ENCODE assay signal across 1 cellular context in the genomic region with DNA sequence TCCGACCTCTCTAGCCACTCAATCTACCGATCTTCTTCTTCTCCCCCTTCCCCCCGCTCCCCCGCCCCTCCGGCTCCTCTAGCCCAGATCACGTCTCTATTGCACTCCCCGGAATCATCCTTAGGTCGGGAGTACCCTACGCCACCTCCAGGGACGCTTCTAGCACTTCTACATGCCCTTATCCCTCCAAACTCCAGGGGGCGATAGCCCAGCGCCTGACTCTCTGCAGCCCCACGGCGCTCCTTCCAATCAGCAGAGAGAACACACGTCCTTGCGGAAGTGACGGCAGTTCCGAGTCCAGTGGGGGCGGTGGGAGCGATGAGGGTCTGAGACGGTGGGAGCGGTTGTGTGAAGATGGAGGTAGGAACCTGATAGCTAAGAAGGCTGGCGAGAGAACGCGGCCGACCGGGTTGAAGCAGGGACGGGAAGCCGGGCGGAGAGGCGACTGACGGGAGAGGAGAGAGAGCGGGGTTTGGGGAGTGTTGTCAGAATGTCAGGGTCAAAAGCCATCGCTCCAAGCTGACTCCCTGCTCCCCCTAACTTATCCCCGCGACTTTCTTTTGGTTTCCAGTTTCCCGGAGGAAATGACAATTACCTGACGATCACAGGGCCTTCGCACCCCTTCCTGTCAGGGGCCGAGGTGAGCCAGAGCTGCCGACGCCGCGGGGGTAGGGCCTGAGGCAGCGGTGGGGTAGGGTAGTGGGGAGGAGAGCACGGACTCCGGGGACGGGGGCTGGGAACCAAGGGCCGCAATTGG.
TF ChIP-seq lines count a peak whose summit lies in the region.

Gene RAB2B (minus strand): TSS at position 35 of the 757 bp plus-strand sequence. CDS start 87 bp downstream, outside the sequence.
Gene TOX4 (plus strand): TSS at position 271 of the 757 bp plus-strand sequence. CDS start 84 bp downstream, at position 355.

TF ChIP-seq in HEK293, 187 proteins besides CTCF, POLR2A, EP300 and RAD21 (continued from another document and continues in another):
- TF ChIP-seq, protein P1, sequence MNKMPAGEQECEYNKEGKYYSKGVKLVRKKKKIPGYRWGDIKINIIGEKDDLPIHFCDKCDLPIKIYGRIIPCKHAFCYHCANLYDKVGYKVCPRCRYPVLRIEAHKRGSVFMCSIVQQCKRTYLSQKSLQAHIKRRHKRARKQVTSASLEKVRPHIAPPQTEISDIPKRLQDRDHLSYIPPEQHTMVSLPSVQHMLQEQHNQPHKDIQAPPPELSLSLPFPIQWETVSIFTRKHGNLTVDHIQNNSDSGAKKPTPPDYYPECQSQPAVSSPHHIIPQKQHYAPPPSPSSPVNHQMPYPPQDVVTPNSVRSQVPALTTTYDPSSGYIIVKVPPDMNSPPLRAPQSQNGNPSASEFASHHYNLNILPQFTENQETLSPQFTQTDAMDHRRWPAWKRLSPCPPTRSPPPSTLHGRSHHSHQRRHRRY (tag by site-specific recombination; IDR thresholded peaks at IDR 0.05): no peak
- no peak for TF ChIP-seq ZNF521 (tag by site-specific recombination; IDR thresholded peaks at IDR 0.05)
- TF ChIP-seq ZFP3 (tag by site-specific recombination; IDR thresholded peaks at IDR 0.05; ENCODE audit: low read depth): no peak
- TF ChIP-seq, protein P2, sequence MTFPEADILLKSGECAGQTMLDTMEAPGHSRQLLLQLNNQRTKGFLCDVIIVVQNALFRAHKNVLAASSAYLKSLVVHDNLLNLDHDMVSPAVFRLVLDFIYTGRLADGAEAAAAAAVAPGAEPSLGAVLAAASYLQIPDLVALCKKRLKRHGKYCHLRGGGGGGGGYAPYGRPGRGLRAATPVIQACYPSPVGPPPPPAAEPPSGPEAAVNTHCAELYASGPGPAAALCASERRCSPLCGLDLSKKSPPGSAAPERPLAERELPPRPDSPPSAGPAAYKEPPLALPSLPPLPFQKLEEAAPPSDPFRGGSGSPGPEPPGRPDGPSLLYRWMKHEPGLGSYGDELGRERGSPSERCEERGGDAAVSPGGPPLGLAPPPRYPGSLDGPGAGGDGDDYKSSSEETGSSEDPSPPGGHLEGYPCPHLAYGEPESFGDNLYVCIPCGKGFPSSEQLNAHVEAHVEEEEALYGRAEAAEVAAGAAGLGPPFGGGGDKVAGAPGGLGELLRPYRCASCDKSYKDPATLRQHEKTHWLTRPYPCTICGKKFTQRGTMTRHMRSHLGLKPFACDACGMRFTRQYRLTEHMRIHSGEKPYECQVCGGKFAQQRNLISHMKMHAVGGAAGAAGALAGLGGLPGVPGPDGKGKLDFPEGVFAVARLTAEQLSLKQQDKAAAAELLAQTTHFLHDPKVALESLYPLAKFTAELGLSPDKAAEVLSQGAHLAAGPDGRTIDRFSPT (tag by site-specific recombination; IDR thresholded peaks at IDR 0.05): no peak
- TF ChIP-seq ZNF747 (tag by site-specific recombination; IDR thresholded peaks at IDR 0.05): no peak
- TF ChIP-seq ZNF768 (tag by site-specific recombination; IDR thresholded peaks at IDR 0.05): no peak
- TF ChIP-seq ZNF544 (tag by site-specific recombination; IDR thresholded peaks at IDR 0.05): no peak
- TF ChIP-seq ZNF138 (tag by site-specific recombination; IDR thresholded peaks at IDR 0.05; ENCODE audit: borderline replicate concordance): no peak
- no peak for TF ChIP-seq ZNF133 (tag by site-specific recombination; IDR thresholded peaks at IDR 0.05)
- TF ChIP-seq ZBTB8A (tag by site-specific recombination; IDR thresholded peaks at IDR 0.05): peak; percentile 43
- no peak for TF ChIP-seq ZNF169 (tag by site-specific recombination; IDR thresholded peaks at IDR 0.05)
- no peak for TF ChIP-seq FEZF1 (tag by site-specific recombination; IDR thresholded peaks at IDR 0.05)
- TF ChIP-seq ZBTB48 (tag by site-specific recombination; IDR thresholded peaks at IDR 0.05): peak; percentile 25; the same call in 1 of the 2 replicates
- TF ChIP-seq ZNF155 (tag by site-specific recombination; IDR thresholded peaks at IDR 0.05): no peak
- TF ChIP-seq, protein P3, sequence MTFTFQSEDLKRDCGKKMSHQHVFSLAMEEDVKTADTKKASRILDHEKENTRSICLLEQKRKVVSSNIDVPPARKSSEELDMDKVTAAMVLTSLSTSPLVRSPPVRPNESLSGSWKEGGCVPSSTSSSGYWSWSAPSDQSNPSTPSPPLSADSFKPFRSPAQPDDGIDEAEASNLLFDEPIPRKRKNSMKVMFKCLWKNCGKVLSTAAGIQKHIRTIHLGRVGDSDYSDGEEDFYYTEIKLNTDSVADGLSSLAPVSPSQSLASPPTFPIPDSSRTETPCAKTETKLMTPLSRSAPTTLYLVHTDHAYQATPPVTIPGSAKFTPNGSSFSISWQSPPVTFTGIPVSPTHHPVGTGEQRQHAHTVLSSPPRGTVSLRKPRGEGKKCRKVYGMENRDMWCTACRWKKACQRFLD (tag by site-specific recombination; IDR thresholded peaks at IDR 0.05): no peak
- TF ChIP-seq ZNF837 (tag by site-specific recombination; IDR thresholded peaks at IDR 0.05): no peak
- no peak for TF ChIP-seq ZNF23 (tag by site-specific recombination; IDR thresholded peaks at IDR 0.05; ENCODE audit: borderline replicate concordance)
- TF ChIP-seq ZNF121 (tag by site-specific recombination; IDR thresholded peaks at IDR 0.05): no peak
- no peak for TF ChIP-seq ZNF433 (tag by site-specific recombination; IDR thresholded peaks at IDR 0.05; ENCODE audit: low read depth)
- no peak for TF ChIP-seq ZNF501 (tag by site-specific recombination; IDR thresholded peaks at IDR 0.05)
- TF ChIP-seq, protein P4, sequence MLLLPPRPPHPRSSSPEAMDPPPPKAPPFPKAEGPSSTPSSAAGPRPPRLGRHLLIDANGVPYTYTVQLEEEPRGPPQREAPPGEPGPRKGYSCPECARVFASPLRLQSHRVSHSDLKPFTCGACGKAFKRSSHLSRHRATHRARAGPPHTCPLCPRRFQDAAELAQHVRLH (tag by site-specific recombination; IDR thresholded peaks at IDR 0.05): peak; percentile 77; the same call in 1 of the 2 replicates
- no peak for TF ChIP-seq ELK4 (IDR thresholded peaks at IDR 0.05; ENCODE audit: borderline replicate concordance, low read depth, low read length)
- no peak for TF ChIP-seq ZNF292 (tag by site-specific recombination; IDR thresholded peaks at IDR 0.05; ENCODE audit: borderline replicate concordance, low read depth)
- no peak for TF ChIP-seq SCRT1 (tag by site-specific recombination; IDR thresholded peaks at IDR 0.05; ENCODE audit: borderline replicate concordance)
- TF ChIP-seq, protein P5, sequence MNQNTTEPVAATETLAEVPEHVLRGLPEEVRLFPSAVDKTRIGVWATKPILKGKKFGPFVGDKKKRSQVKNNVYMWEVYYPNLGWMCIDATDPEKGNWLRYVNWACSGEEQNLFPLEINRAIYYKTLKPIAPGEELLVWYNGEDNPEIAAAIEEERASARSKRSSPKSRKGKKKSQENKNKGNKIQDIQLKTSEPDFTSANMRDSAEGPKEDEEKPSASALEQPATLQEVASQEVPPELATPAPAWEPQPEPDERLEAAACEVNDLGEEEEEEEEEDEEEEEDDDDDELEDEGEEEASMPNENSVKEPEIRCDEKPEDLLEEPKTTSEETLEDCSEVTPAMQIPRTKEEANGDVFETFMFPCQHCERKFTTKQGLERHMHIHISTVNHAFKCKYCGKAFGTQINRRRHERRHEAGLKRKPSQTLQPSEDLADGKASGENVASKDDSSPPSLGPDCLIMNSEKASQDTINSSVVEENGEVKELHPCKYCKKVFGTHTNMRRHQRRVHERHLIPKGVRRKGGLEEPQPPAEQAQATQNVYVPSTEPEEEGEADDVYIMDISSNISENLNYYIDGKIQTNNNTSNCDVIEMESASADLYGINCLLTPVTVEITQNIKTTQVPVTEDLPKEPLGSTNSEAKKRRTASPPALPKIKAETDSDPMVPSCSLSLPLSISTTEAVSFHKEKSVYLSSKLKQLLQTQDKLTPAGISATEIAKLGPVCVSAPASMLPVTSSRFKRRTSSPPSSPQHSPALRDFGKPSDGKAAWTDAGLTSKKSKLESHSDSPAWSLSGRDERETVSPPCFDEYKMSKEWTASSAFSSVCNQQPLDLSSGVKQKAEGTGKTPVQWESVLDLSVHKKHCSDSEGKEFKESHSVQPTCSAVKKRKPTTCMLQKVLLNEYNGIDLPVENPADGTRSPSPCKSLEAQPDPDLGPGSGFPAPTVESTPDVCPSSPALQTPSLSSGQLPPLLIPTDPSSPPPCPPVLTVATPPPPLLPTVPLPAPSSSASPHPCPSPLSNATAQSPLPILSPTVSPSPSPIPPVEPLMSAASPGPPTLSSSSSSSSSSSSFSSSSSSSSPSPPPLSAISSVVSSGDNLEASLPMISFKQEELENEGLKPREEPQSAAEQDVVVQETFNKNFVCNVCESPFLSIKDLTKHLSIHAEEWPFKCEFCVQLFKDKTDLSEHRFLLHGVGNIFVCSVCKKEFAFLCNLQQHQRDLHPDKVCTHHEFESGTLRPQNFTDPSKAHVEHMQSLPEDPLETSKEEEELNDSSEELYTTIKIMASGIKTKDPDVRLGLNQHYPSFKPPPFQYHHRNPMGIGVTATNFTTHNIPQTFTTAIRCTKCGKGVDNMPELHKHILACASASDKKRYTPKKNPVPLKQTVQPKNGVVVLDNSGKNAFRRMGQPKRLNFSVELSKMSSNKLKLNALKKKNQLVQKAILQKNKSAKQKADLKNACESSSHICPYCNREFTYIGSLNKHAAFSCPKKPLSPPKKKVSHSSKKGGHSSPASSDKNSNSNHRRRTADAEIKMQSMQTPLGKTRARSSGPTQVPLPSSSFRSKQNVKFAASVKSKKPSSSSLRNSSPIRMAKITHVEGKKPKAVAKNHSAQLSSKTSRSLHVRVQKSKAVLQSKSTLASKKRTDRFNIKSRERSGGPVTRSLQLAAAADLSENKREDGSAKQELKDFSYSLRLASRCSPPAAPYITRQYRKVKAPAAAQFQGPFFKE (tag by site-specific recombination; IDR thresholded peaks at IDR 0.05; ENCODE audit: borderline replicate concordance): no peak
- peak; percentile 90 for TF ChIP-seq ZBTB17 (tag by site-specific recombination; IDR thresholded peaks at IDR 0.05)
- TF ChIP-seq ZNF341 (tag by site-specific recombination; IDR thresholded peaks at IDR 0.05; ENCODE audit: low read depth): peak; percentile 84
- TF ChIP-seq ZNF2 (tag by site-specific recombination; IDR thresholded peaks at IDR 0.05): peak; percentile 72; the same call in 1 of the 2 replicates
- TF ChIP-seq, protein P6, sequence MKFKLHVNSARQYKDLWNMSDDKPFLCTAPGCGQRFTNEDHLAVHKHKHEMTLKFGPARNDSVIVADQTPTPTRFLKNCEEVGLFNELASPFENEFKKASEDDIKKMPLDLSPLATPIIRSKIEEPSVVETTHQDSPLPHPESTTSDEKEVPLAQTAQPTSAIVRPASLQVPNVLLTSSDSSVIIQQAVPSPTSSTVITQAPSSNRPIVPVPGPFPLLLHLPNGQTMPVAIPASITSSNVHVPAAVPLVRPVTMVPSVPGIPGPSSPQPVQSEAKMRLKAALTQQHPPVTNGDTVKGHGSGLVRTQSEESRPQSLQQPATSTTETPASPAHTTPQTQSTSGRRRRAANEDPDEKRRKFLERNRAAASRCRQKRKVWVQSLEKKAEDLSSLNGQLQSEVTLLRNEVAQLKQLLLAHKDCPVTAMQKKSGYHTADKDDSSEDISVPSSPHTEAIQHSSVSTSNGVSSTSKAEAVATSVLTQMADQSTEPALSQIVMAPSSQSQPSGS (tag by site-specific recombination; IDR thresholded peaks at IDR 0.05; ENCODE audit: low read depth): peak; percentile 67
- peak; percentile 74 for TF ChIP-seq SP7 (tag by site-specific recombination; IDR thresholded peaks at IDR 0.05)
- no peak for TF ChIP-seq ZNF785 (tag by site-specific recombination; IDR thresholded peaks at IDR 0.05)
- TF ChIP-seq ZNF146 (tag by site-specific recombination; IDR thresholded peaks at IDR 0.05): no peak; the same call in 1 of the 2 replicates
- no peak for TF ChIP-seq ZBTB6 (tag by site-specific recombination; IDR thresholded peaks at IDR 0.05)
- TF ChIP-seq ZNF610 (tag by site-specific recombination; IDR thresholded peaks at IDR 0.05; ENCODE audit: borderline replicate concordance): 0 out of 2 replicates have a peak, but pooled peaks have one; percentile 53
- TF ChIP-seq, protein P7, sequence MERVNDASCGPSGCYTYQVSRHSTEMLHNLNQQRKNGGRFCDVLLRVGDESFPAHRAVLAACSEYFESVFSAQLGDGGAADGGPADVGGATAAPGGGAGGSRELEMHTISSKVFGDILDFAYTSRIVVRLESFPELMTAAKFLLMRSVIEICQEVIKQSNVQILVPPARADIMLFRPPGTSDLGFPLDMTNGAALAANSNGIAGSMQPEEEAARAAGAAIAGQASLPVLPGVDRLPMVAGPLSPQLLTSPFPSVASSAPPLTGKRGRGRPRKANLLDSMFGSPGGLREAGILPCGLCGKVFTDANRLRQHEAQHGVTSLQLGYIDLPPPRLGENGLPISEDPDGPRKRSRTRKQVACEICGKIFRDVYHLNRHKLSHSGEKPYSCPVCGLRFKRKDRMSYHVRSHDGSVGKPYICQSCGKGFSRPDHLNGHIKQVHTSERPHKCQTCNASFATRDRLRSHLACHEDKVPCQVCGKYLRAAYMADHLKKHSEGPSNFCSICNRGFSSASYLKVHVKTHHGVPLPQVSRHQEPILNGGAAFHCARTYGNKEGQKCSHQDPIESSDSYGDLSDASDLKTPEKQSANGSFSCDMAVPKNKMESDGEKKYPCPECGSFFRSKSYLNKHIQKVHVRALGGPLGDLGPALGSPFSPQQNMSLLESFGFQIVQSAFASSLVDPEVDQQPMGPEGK (tag by site-specific recombination; IDR thresholded peaks at IDR 0.05): peak; percentile 91
- TF ChIP-seq ZNF366 (tag by site-specific recombination; conservative IDR thresholded peaks at IDR 0.05): peak; percentile 63
- peak; percentile 18; the same call in 1 of the 2 replicates for TF ChIP-seq ZBTB20 (tag by site-specific recombination; IDR thresholded peaks at IDR 0.05)
- no peak for TF ChIP-seq ZNF555 (tag by site-specific recombination; conservative IDR thresholded peaks at IDR 0.05)
- TF ChIP-seq ZNF10 (tag by site-specific recombination; IDR thresholded peaks at IDR 0.05): no peak
- TF ChIP-seq ZNF654 (tag by site-specific recombination; IDR thresholded peaks at IDR 0.05; ENCODE audit: low read depth): no peak
- peak; percentile 76 for TF ChIP-seq GLIS1 (tag by site-specific recombination; IDR thresholded peaks at IDR 0.05)
- no peak for TF ChIP-seq ZNF239 (tag by site-specific recombination; IDR thresholded peaks at IDR 0.05)
- TF ChIP-seq ZNF664 (tag by site-specific recombination; IDR thresholded peaks at IDR 0.05): no peak
